In the genomic region with DNA sequence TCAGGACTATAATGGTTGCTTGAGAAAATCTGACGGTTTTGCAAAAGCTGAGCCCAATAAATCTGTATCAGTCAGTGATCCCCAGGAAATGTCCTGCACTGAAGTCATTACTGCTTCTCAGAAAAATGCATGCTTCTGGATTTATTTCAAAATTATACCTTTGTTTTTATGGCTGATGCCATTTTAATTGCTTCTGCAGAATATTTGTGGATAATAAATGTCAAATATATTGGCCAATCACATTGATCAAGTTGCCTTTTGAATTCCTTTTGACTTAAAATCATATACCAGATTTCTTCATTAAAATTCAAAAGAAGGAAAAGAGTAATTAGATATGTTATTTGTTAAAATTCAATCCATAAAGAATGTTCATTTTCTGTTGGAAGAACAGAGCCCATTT, we compare ENCODE assay signal across 2 cellular contexts.
TF ChIP-seq lines count a peak whose summit lies in the region.

No MANE protein-coding gene starts in this region.

TF ChIP-seq in SK-N-SH treated with all-trans-retinoic acid at 6 μM for 48 hours, 23 proteins besides CTCF, POLR2A, EP300 and RAD21 (continued from another document):
- TF ChIP-seq, protein P1, sequence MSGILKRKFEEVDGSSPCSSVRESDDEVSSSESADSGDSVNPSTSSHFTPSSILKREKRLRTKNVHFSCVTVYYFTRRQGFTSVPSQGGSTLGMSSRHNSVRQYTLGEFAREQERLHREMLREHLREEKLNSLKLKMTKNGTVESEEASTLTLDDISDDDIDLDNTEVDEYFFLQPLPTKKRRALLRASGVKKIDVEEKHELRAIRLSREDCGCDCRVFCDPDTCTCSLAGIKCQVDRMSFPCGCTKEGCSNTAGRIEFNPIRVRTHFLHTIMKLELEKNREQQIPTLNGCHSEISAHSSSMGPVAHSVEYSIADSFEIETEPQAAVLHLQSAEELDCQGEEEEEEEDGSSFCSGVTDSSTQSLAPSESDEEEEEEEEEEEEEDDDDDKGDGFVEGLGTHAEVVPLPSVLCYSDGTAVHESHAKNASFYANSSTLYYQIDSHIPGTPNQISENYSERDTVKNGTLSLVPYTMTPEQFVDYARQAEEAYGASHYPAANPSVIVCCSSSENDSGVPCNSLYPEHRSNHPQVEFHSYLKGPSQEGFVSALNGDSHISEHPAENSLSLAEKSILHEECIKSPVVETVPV (CRISPR knock-in tag; IDR thresholded peaks at IDR 0.05), result peak; percentile 31; the same call in 1 of the 2 replicates
- TF ChIP-seq CSDC2 (CRISPR knock-in tag; IDR thresholded peaks at IDR 0.05), result no peak
- no peak for TF ChIP-seq ZNF70 (CRISPR knock-in tag; IDR thresholded peaks at IDR 0.05)
TF ChIP-seq in SK-N-SH treated with all-trans-retinoic acid at 6 μM for 48 hours: peak in this region for 3.

TF ChIP-seq in SK-N-SH, 30 proteins besides CTCF, POLR2A, EP300 and RAD21 (continued from another document):
- TF ChIP-seq RFX5 (IDR thresholded peaks at IDR 0.05; ENCODE audit: low read length) (no peak), RCOR1 (IDR thresholded peaks at IDR 0.05; ENCODE audit: low read length) (no peak), NFIC (IDR thresholded peaks at IDR 0.05; ENCODE audit: borderline replicate concordance) (no peak), CHD2 (IDR thresholded peaks at IDR 0.05; ENCODE audit: low read length, partially characterized antibody) (no peak), TAF1 (IDR thresholded peaks at IDR 0.05; ENCODE audit: borderline replicate concordance, low read depth, low read length) (no peak), MXI1 (IDR thresholded peaks at IDR 0.05; ENCODE audit: low read depth, low read length) (no peak), MEF2A (IDR thresholded peaks at IDR 0.05; ENCODE audit: borderline replicate concordance, low read depth) (no peak), YY1 (IDR thresholded peaks at IDR 0.05; ENCODE audit: low read depth) (no peak)
- TF ChIP-seq, protein P2, sequence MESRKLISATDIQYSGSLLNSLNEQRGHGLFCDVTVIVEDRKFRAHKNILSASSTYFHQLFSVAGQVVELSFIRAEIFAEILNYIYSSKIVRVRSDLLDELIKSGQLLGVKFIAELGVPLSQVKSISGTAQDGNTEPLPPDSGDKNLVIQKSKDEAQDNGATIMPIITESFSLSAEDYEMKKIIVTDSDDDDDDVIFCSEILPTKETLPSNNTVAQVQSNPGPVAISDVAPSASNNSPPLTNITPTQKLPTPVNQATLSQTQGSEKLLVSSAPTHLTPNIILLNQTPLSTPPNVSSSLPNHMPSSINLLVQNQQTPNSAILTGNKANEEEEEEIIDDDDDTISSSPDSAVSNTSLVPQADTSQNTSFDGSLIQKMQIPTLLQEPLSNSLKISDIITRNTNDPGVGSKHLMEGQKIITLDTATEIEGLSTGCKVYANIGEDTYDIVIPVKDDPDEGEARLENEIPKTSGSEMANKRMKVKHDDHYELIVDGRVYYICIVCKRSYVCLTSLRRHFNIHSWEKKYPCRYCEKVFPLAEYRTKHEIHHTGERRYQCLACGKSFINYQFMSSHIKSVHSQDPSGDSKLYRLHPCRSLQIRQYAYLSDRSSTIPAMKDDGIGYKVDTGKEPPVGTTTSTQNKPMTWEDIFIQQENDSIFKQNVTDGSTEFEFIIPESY (IDR thresholded peaks at IDR 0.05; ENCODE audit: borderline replicate concordance, low read depth), result no peak
- TF ChIP-seq, protein P3, sequence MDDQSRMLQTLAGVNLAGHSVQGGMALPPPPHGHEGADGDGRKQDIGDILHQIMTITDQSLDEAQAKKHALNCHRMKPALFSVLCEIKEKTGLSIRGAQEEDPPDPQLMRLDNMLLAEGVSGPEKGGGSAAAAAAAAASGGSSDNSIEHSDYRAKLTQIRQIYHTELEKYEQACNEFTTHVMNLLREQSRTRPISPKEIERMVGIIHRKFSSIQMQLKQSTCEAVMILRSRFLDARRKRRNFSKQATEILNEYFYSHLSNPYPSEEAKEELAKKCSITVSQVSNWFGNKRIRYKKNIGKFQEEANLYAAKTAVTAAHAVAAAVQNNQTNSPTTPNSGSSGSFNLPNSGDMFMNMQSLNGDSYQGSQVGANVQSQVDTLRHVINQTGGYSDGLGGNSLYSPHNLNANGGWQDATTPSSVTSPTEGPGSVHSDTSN (IDR thresholded peaks at IDR 0.05), result no peak
